In the genomic region with DNA sequence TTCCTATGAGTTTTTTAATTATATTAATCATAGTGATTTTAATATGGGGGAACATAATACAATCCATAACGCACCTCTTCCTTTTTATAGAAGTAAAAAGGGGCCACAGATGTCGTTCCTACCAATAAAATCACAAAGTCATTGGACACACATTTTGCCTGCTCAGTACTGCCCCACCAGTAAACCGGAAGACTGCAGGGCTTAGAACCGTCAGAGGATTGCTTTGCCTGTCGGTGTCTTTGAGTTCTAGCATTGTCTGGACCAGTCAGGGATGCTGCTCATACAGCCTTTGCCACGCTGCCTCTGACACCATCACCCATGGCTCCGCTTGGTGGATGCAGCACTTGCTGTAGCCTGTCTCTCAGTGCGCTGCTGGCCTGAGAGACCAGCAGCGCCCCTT, we compare ENCODE assay signal across 16 cellular contexts.
"Had no signal": no experiment of that assay in that cellular context is flagged by ENCODE, and none has a peak within 500 bp of the region (broad histone marks: within the 10 kb centered on the region; RNA-seq: fewer than 3 reads in every experiment).

No MANE protein-coding gene starts in this region.

- H3K27me3 ChIP-seq: gastroesophageal sphincter, heart right ventricle, neutrophil had no signal

- DNase-seq: activated CD4-positive, alpha-beta T cell treated with anti-CD3 and anti-CD28 coated beads, Interleukin-2, amount 10 ng/mL, durations not matched to agents 7 days and 5 days; activated CD8-positive, alpha-beta memory T cell treated with anti-CD3 and anti-CD28 coated beads, Interleukin-2, amount 50 U/mL, for 48 hours; activated gamma-delta T cell; activated T-cell treated with anti-CD3 and anti-CD28 coated beads, Interleukin-2, amount 50 U/mL, for 72 hours; heart right ventricle; mucosa of descending colon; naive thymus-derived CD4-positive, alpha-beta T cell; stimulated activated CD4-positive, alpha-beta T cell treated with anti-CD3 and anti-CD28 coated beads, Interleukin-4, amount 100 ng/mL, for 4 hours; stimulated activated CD8-positive, alpha-beta memory T cell treated with anti-CD3 and anti-CD28 coated beads, Interleukin-4, amount 100 ng/mL, for 48 hours; stimulated activated naive CD8-positive, alpha-beta T cell treated with anti-CD3 and anti-CD28 coated beads, Interleukin-15, Interleukin-2, amounts not matched to agents 100 U/mL and 50 U/mL, for 24 hours; trophoblast cell had no signal

- H3K36me3 ChIP-seq: gastroesophageal sphincter, heart right ventricle, neutrophil had no signal

- ATAC-seq: activated naive CD4-positive, alpha-beta T cell treated with anti-CD3 and anti-CD28 coated beads, Interleukin-2, amount 50 U/mL, for 72 hours; activated T-cell treated with anti-CD3 and anti-CD28 coated beads, Interleukin-2, amount 50 U/mL, for 72 hours; gastroesophageal sphincter; heart right ventricle; left lobe of liver; mucosa of descending colon; naive thymus-derived CD4-positive, alpha-beta T cell; stimulated activated naive CD8-positive, alpha-beta T cell treated with anti-CD3 and anti-CD28 coated beads, Interleukin-15, Interleukin-2, amounts not matched to agents 100 U/mL and 50 U/mL, for 24 hours had no signal

- H3K27ac ChIP-seq: gastroesophageal sphincter, heart right ventricle, neutrophil, skin epidermis had no signal

- H3K9me3 ChIP-seq: gastroesophageal sphincter, heart right ventricle had no signal

- H3K4me3 ChIP-seq: gastroesophageal sphincter, heart right ventricle, mucosa of descending colon, skin epidermis had no signal

- H3K4me1 ChIP-seq: gastroesophageal sphincter, heart right ventricle had no signal
